In the genomic region with DNA sequence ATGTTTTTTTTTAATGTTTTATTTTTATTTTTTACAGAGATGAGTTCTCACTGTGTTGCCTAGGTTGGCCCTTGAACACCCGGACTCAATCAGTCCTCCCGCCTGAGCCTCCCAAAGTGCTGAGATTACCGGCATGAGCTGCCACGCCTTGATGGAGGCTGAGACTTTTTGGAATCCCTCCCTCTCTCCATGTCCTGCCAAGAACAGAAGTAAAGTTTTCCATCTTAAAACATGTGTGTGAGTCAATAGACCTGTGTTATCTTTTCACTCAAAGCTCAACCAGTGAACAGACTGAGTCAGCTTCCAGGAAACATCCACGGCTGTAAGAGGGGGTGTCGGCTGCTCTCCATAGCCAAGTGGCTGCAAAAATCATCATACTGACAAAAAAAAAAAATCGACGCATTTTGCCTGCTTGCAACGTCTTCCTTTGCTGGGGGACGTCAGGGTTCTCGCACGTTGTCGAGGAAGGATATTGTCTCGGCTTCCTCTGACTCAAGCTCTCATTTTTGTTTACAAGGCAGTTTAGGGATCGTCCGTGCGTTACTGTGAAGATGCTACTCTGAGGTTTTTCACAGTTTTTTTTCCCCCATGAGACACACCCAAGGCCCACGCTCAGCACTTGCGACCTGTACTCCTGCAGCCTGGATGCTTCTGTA, we compare ENCODE assay signal across 9 cellular contexts. TPM values are rescaled to one million over a fixed set of nuclear protein-coding genes. Genes with fewer than 3 reads are reported as not detected.
A peak's percentile ranks its signal among the peaks of the same experiment; 100 is the strongest.
DNase-seq lines count a peak whose midpoint lies in the region; TF ChIP-seq lines count a peak whose summit lies in the region.
"Had no signal": no experiment of that assay in that cellular context is flagged by ENCODE, and none has a peak within 500 bp of the region (broad histone marks: within the 10 kb centered on the region; RNA-seq: fewer than 3 reads in every experiment).

No MANE protein-coding gene starts in this region.

- peak; percentile 52 for DNase-seq in Caki2 (ENCODE audit: low read depth)
- DNase-seq in activated CD4-positive, alpha-beta T cell treated with anti-CD3 and anti-CD28 coated beads, Interleukin-2, amount 10 ng/mL, durations not matched to agents 24 days and 14 days, result peak; percentile 93
- peak; percentile 29 for DNase-seq in ecto neural progenitor cell (ENCODE audit: low spot score)
- peak; percentile 36 for DNase-seq in sigmoid colon
- no peak for DNase-seq in NCI-H187 treated with DMSO at 0.1 percent for 48 hours (lab: John Stamatoyannopoulos, UW)
- DNase-seq in hippocampal formation (lab: John Stamatoyannopoulos, UW), result no peak
- no peak for DNase-seq in C1 segment of cervical spinal cord (lab: John Stamatoyannopoulos, UW)
- no peak for DNase-seq in SIG-M5 (lab: John Stamatoyannopoulos, UW)

- peak overlapping the region in 1 of 4 donors; percentile 17 for H3K27ac ChIP-seq in sigmoid colon
- H3K27ac ChIP-seq: cardiac muscle cell had no signal

- intact Hi-C loops in activated CD4-positive, alpha-beta T cell treated with anti-CD3 and anti-CD28 coated beads, Interleukin-2, amount 10 ng/mL, durations not matched to agents 24 days and 14 days (cut with micrococcal nuclease), result loop anchor here (1.0 to 2.0 kb wide), 4 partner anchors 9 to 74 kb away; no protein-coding TSS in a partner anchor
- intact Hi-C loops in sigmoid colon (cut with DNase I), result no loop called here

- H3K4me1 Mint-ChIP-seq in activated CD4-positive, alpha-beta T cell treated with anti-CD3 and anti-CD28 coated beads, Interleukin-2, amount 10 ng/mL, durations not matched to agents 24 days and 14 days, result peaks cover 47% of the 10 kb centered on the region

- TF ChIP-seq CTCF in sigmoid colon (IDR thresholded peaks at IDR 0.05), result no peak

- H3K9me3 Mint-ChIP-seq in activated CD4-positive, alpha-beta T cell treated with anti-CD3 and anti-CD28 coated beads, Interleukin-2, amount 10 ng/mL, durations not matched to agents 24 days and 14 days, result no peaks in the 10 kb centered on the region

- H3K36me3 ChIP-seq in sigmoid colon, result no peaks in the 10 kb centered on the region
- H3K36me3 ChIP-seq: cardiac muscle cell had no signal

- no peaks in the 10 kb centered on the region for H3K4me1 ChIP-seq in sigmoid colon

- no peak for TF ChIP-seq POLR2A in sigmoid colon (IDR thresholded peaks at IDR 0.05)

- peak overlapping the region; percentile 83 for H3K4me3 Mint-ChIP-seq in activated CD4-positive, alpha-beta T cell treated with anti-CD3 and anti-CD28 coated beads, Interleukin-2, amount 10 ng/mL, durations not matched to agents 24 days and 14 days

- H3K9me3 ChIP-seq in sigmoid colon, result no peaks in the 10 kb centered on the region

- H3K27me3 Mint-ChIP-seq in activated CD4-positive, alpha-beta T cell treated with anti-CD3 and anti-CD28 coated beads, Interleukin-2, amount 10 ng/mL, durations not matched to agents 24 days and 14 days, result no peaks in the 10 kb centered on the region

- H3K4me3 ChIP-seq in sigmoid colon, result no peak overlapping the region
- H3K4me3 ChIP-seq: cardiac muscle cell had no signal

- 57 to 64% methylated on average over 19 of the region's 19 CpGs for WGBS in sigmoid colon, 2 donors

- H3K27ac Mint-ChIP-seq in activated CD4-positive, alpha-beta T cell treated with anti-CD3 and anti-CD28 coated beads, Interleukin-2, amount 10 ng/mL, durations not matched to agents 24 days and 14 days, result peak overlapping the region; percentile 87

- in situ Hi-C loops in Caki2 (cut with HindIII; ENCODE audit: low pct_unique_long_range_greater_than_20kb, low sequenced_read_pairs), result no loop called here

- peaks cover 23% of the 10 kb centered on the region for H3K36me3 Mint-ChIP-seq in activated CD4-positive, alpha-beta T cell treated with anti-CD3 and anti-CD28 coated beads, Interleukin-2, amount 10 ng/mL, durations not matched to agents 24 days and 14 days (ENCODE audit: low read depth)

- peaks cover 6 to 41% (median 9%) of the 10 kb centered on the region in 3 donors for H3K27me3 ChIP-seq in sigmoid colon

- no peak for TF ChIP-seq EP300 in sigmoid colon (IDR thresholded peaks at IDR 0.05)

RNA-seq across cellular contexts. Expression of a gene that starts 10.0 kb away (rescaled TPM):
- total RNA-seq in Caki2 (2014; rRNA removed; shearing (Covaris generic); ENCODE audit: low replicate concordance), result 50.7 and 51.8 TPM in 2 replicates
- total RNA-seq in activated CD4-positive, alpha-beta T cell treated with anti-CD3 and anti-CD28 coated beads, Interleukin-2, amount 10 ng/mL, durations not matched to agents 24 days and 14 days, result 44.5 and 46.6 TPM in 2 replicates
- 10 to 100 TPM; 20.8 to 30.6 (median 29.3) TPM for total RNA-seq in sigmoid colon
- 10 to 100 TPM; 11.8 to 24.0 (median 21.0) TPM for polyA plus RNA-seq in sigmoid colon

Comparison
In these comparisons a context has a peak if more than half of its experiments do, and no peak if none do; other contexts are left out.
1. DNase-seq: peak in Caki2 (single experiment), activated CD4-positive, alpha-beta T cell treated with anti-CD3 and anti-CD28 coated beads, Interleukin-2, amount 10 ng/mL, durations not matched to agents 24 days and 14 days (single experiment), ecto neural progenitor cell (single experiment) and sigmoid colon (single experiment); none in NCI-H187 treated with DMSO at 0.1 percent for 48 hours (single experiment), hippocampal formation (0 of 2), C1 segment of cervical spinal cord (0 of 14) and SIG-M5 (single experiment).